In genomic region chr2:199485732-199486335, GRCh38 we compare ENCODE assay signal across 9 cellular contexts. TPM values are rescaled to one million over a fixed set of nuclear protein-coding genes. Genes with fewer than 3 reads are reported as not detected.
DNase-seq lines count a peak whose midpoint lies in the region; ATAC-seq, FAIRE-seq and TF ChIP-seq lines count a peak whose summit lies in the region.
"Had no signal": no experiment of that assay in that cellular context is flagged by ENCODE, and none has a peak within 500 bp of the region (broad histone marks: within the 10 kb centered on the region; RNA-seq: fewer than 3 reads in every experiment).

No MANE protein-coding gene starts in this region.

- ATAC-seq in GM21723 (IDR thresholded peaks at IDR 0.05; ENCODE audit: unreplicated experiment) (peak; percentile 79), HG02623 (IDR thresholded peaks at IDR 0.05; ENCODE audit: unreplicated experiment) (no peak)

- FAIRE-seq in TTC549 (lab: Jason Lieb, UNC), result peak; percentile 67

- H3K4me3 ChIP-seq in fibroblast of villous mesenchyme (ENCODE audit: low read depth, low read length), result no peak overlapping the region

- peak; percentile 71 for TF ChIP-seq CTCF in fibroblast of villous mesenchyme (IDR thresholded peaks at IDR 0.05; ENCODE audit: insufficient read depth, low read depth, low read length)

- DNase-seq in NCI-H2107 treated with DMSO at 0.1 percent for 48 hours (lab: John Stamatoyannopoulos, UW; ENCODE audit: unreplicated experiment), result peak; percentile 47
- DNase-seq in NCI-H2107 (lab: John Stamatoyannopoulos, UW), result no peak
- DNase-seq in NCI-H1694 (lab: John Stamatoyannopoulos, UW), result peak; percentile 39
- peak; percentile 47 for DNase-seq in fibroblast of villous mesenchyme (ENCODE audit: low read depth)
- DNase-seq in retina, result peak; percentile 61

RNA-seq across cellular contexts. Expression of gene SATB2, which starts 28.1 kb away (rescaled TPM):
- total RNA-seq in fibroblast of villous mesenchyme, result 13.0 and 15.1 TPM in 2 replicates
- total RNA-seq: CD4-positive, alpha-beta T cell had no signal
